In the genomic region with DNA sequence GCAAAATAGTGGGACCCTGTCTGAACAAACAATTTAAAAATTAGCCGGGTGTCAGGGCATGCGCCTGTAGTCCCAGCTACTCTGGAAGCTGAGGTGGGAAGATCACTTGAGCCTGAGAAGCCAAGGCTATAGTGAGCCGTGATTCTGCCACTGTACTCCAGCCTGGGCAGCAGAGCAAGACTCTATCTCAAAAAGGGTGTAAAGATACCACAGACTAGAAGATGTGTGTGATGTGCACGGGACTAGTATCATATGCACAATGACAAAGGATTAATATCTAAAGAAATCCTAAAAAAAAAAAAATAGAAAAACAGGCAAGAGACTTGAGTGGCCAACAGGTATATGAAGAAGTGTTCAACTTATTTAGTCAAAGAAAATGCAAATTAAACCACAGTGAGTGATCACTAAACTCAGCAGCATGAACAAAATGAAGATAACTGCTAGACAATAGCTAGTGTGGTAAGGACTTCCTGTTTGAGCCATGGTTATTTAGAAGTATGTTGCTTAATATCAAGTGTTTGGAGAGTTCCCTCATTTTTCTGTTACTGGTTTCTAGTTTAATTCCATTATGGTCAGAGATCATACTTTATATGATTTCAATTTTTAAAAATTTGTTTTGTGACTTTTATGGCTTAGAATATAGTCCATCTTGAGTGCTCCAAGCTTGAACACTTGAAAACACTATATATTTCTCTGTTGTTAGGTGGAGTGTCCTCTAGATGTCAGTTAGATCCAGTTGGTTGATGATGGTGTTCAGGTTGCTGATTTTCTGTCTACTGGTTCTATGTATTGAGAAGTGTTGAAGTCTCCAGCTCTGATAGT, we compare ENCODE assay signal across 2 cellular contexts.
TF ChIP-seq lines count a peak whose summit lies in the region.

No MANE protein-coding gene starts in this region.

TF ChIP-seq in SK-N-SH, 30 proteins besides CTCF, POLR2A, EP300 and RAD21 (continued from another document):
- TF ChIP-seq RXRA (IDR thresholded peaks at IDR 0.05; ENCODE audit: borderline replicate concordance, low read depth) = no peak
- no peak for TF ChIP-seq TCF12 (IDR thresholded peaks at IDR 0.05)
- no peak for TF ChIP-seq FOXM1 (IDR thresholded peaks at IDR 0.05; ENCODE audit: low read depth)
- TF ChIP-seq, protein P1, sequence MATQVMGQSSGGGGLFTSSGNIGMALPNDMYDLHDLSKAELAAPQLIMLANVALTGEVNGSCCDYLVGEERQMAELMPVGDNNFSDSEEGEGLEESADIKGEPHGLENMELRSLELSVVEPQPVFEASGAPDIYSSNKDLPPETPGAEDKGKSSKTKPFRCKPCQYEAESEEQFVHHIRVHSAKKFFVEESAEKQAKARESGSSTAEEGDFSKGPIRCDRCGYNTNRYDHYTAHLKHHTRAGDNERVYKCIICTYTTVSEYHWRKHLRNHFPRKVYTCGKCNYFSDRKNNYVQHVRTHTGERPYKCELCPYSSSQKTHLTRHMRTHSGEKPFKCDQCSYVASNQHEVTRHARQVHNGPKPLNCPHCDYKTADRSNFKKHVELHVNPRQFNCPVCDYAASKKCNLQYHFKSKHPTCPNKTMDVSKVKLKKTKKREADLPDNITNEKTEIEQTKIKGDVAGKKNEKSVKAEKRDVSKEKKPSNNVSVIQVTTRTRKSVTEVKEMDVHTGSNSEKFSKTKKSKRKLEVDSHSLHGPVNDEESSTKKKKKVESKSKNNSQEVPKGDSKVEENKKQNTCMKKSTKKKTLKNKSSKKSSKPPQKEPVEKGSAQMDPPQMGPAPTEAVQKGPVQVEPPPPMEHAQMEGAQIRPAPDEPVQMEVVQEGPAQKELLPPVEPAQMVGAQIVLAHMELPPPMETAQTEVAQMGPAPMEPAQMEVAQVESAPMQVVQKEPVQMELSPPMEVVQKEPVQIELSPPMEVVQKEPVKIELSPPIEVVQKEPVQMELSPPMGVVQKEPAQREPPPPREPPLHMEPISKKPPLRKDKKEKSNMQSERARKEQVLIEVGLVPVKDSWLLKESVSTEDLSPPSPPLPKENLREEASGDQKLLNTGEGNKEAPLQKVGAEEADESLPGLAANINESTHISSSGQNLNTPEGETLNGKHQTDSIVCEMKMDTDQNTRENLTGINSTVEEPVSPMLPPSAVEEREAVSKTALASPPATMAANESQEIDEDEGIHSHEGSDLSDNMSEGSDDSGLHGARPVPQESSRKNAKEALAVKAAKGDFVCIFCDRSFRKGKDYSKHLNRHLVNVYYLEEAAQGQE (IDR thresholded peaks at IDR 0.05; ENCODE audit: low read depth, low read length) = no peak
- TF ChIP-seq, protein P2, sequence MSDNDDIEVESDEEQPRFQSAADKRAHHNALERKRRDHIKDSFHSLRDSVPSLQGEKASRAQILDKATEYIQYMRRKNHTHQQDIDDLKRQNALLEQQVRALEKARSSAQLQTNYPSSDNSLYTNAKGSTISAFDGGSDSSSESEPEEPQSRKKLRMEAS (IDR thresholded peaks at IDR 0.05; ENCODE audit: low read depth) = no peak
- TF ChIP-seq, protein P3, sequence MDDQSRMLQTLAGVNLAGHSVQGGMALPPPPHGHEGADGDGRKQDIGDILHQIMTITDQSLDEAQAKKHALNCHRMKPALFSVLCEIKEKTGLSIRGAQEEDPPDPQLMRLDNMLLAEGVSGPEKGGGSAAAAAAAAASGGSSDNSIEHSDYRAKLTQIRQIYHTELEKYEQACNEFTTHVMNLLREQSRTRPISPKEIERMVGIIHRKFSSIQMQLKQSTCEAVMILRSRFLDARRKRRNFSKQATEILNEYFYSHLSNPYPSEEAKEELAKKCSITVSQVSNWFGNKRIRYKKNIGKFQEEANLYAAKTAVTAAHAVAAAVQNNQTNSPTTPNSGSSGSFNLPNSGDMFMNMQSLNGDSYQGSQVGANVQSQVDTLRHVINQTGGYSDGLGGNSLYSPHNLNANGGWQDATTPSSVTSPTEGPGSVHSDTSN (IDR thresholded peaks at IDR 0.05) = no peak
- no peak for TF ChIP-seq ELF1 (IDR thresholded peaks at IDR 0.05)
- TF ChIP-seq CHD2 (IDR thresholded peaks at IDR 0.05; ENCODE audit: low read length, partially characterized antibody) = no peak
- TF ChIP-seq POLR2AphosphoS5 (IDR thresholded peaks at IDR 0.05; ENCODE audit: low read depth, low read length) = no peak
- no peak for TF ChIP-seq JUND (IDR thresholded peaks at IDR 0.05)
- no peak for TF ChIP-seq SIN3A (IDR thresholded peaks at IDR 0.05; ENCODE audit: borderline replicate concordance, low read depth, low read length)
- TF ChIP-seq RCOR1 (IDR thresholded peaks at IDR 0.05; ENCODE audit: low read length) = no peak
- TF ChIP-seq SMC3 (IDR thresholded peaks at IDR 0.05; ENCODE audit: low read depth, low read length) = no peak
- TF ChIP-seq EZH2phosphoT487 (IDR thresholded peaks at IDR 0.05; ENCODE audit: borderline replicate concordance, low read depth) = no peak
- TF ChIP-seq RFX5 (IDR thresholded peaks at IDR 0.05; ENCODE audit: low read length) = no peak
- TF ChIP-seq YY1 (IDR thresholded peaks at IDR 0.05; ENCODE audit: low read depth) = no peak
- TF ChIP-seq, protein P4, sequence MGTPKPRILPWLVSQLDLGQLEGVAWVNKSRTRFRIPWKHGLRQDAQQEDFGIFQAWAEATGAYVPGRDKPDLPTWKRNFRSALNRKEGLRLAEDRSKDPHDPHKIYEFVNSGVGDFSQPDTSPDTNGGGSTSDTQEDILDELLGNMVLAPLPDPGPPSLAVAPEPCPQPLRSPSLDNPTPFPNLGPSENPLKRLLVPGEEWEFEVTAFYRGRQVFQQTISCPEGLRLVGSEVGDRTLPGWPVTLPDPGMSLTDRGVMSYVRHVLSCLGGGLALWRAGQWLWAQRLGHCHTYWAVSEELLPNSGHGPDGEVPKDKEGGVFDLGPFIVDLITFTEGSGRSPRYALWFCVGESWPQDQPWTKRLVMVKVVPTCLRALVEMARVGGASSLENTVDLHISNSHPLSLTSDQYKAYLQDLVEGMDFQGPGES (IDR thresholded peaks at IDR 0.05; ENCODE audit: low read depth, low read length) = no peak
- no peak for TF ChIP-seq FOSL2 (IDR thresholded peaks at IDR 0.05; ENCODE audit: borderline replicate concordance, low read depth)
- TF ChIP-seq, protein P5, sequence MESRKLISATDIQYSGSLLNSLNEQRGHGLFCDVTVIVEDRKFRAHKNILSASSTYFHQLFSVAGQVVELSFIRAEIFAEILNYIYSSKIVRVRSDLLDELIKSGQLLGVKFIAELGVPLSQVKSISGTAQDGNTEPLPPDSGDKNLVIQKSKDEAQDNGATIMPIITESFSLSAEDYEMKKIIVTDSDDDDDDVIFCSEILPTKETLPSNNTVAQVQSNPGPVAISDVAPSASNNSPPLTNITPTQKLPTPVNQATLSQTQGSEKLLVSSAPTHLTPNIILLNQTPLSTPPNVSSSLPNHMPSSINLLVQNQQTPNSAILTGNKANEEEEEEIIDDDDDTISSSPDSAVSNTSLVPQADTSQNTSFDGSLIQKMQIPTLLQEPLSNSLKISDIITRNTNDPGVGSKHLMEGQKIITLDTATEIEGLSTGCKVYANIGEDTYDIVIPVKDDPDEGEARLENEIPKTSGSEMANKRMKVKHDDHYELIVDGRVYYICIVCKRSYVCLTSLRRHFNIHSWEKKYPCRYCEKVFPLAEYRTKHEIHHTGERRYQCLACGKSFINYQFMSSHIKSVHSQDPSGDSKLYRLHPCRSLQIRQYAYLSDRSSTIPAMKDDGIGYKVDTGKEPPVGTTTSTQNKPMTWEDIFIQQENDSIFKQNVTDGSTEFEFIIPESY (IDR thresholded peaks at IDR 0.05; ENCODE audit: borderline replicate concordance, low read depth) = no peak

TF ChIP-seq in GM23338, 12 proteins besides CTCF, POLR2A, EP300 and RAD21 (continued from another document):
- no peak for TF ChIP-seq CREB1 (CRISPR knock-in tag; IDR thresholded peaks at IDR 0.05; ENCODE audit: low read depth)
- TF ChIP-seq, protein P6, sequence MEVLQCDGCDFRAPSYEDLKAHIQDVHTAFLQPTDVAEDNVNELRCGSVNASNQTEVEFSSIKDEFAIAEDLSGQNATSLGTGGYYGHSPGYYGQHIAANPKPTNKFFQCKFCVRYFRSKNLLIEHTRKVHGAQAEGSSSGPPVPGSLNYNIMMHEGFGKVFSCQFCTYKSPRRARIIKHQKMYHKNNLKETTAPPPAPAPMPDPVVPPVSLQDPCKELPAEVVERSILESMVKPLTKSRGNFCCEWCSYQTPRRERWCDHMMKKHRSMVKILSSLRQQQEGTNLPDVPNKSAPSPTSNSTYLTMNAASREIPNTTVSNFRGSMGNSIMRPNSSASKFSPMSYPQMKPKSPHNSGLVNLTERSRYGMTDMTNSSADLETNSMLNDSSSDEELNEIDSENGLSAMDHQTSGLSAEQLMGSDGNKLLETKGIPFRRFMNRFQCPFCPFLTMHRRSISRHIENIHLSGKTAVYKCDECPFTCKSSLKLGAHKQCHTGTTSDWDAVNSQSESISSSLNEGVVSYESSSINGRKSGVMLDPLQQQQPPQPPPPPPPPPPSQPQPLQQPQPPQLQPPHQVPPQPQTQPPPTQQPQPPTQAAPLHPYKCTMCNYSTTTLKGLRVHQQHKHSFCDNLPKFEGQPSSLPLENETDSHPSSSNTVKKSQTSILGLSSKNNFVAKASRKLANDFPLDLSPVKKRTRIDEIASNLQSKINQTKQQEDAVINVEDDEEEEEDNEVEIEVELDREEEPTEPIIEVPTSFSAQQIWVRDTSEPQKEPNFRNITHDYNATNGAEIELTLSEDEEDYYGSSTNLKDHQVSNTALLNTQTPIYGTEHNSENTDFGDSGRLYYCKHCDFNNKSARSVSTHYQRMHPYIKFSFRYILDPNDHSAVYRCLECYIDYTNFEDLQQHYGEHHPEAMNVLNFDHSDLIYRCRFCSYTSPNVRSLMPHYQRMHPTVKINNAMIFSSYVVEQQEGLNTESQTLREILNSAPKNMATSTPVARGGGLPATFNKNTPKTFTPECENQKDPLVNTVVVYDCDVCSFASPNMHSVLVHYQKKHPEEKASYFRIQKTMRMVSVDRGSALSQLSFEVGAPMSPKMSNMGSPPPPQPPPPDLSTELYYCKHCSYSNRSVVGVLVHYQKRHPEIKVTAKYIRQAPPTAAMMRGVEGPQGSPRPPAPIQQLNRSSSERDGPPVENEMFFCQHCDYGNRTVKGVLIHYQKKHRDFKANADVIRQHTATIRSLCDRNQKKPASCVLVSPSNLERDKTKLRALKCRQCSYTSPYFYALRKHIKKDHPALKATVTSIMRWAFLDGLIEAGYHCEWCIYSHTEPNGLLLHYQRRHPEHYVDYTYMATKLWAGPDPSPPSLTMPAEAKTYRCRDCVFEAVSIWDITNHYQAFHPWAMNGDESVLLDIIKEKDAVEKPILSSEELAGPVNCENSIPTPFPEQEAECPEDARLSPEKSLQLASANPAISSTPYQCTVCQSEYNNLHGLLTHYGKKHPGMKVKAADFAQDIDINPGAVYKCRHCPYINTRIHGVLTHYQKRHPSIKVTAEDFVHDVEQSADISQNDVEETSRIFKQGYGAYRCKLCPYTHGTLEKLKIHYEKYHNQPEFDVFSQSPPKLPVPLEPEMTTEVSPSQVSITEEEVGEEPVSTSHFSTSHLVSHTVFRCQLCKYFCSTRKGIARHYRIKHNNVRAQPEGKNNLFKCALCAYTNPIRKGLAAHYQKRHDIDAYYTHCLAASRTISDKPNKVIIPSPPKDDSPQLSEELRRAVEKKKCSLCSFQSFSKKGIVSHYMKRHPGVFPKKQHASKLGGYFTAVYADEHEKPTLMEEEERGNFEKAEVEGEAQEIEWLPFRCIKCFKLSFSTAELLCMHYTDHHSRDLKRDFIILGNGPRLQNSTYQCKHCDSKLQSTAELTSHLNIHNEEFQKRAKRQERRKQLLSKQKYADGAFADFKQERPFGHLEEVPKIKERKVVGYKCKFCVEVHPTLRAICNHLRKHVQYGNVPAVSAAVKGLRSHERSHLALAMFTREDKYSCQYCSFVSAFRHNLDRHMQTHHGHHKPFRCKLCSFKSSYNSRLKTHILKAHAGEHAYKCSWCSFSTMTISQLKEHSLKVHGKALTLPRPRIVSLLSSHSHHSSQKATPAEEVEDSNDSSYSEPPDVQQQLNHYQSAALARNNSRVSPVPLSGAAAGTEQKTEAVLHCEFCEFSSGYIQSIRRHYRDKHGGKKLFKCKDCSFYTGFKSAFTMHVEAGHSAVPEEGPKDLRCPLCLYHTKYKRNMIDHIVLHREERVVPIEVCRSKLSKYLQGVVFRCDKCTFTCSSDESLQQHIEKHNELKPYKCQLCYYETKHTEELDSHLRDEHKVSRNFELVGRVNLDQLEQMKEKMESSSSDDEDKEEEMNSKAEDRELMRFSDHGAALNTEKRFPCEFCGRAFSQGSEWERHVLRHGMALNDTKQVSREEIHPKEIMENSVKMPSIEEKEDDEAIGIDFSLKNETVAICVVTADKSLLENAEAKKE (CRISPR knock-in tag; IDR thresholded peaks at IDR 0.05) = no peak
